24 cellular contexts compared by ENCODE assay signal in genomic region chr10:29229258-29229705, GRCh38. TPM values are rescaled to one million over a fixed set of nuclear protein-coding genes. Genes with fewer than 3 reads are reported as not detected.
"Had no signal": no experiment of that assay in that cellular context is flagged by ENCODE, and none has a peak within 500 bp of the region (broad histone marks: within the 10 kb centered on the region; RNA-seq: fewer than 3 reads in every experiment).

No MANE protein-coding gene starts in this region.

- H3K27ac ChIP-seq: coronary artery, esophagus muscularis mucosa, sigmoid colon, spleen, thoracic aorta, upper lobe of right lung had no signal

- DNase-seq: activated CD4-positive, CD25-positive, alpha-beta regulatory T cell treated with anti-CD3 and anti-CD28 coated beads, Interleukin-2, amount 50 U/mL, for 72 hours; activated CD8-positive, alpha-beta memory T cell treated with anti-CD3 and anti-CD28 coated beads for 24 hours; activated CD8-positive, alpha-beta memory T cell treated with anti-CD3 and anti-CD28 coated beads, Interleukin-2, amount 50 U/mL, for 48 hours; activated effector memory CD4-positive, alpha-beta T cell treated with Interleukin-2 at 50 U/mL for 16 hours; activated naive CD4-positive, alpha-beta T cell treated with anti-CD3 and anti-CD28 coated beads, Interleukin-2, amount 50 U/mL, for 16 hours; activated T-cell treated with anti-CD3 and anti-CD28 coated beads, Interleukin-2, amount 50 U/mL, for 48 hours; aorta; hypothalamus; naive thymus-derived CD4-positive, alpha-beta T cell; sigmoid colon; spleen; stimulated activated naive B cell treated with anti-CD40 and anti-IgM and Interleukin-4, amounts not matched to agents 10 μg/mL and 1 μg/mL and 100 μg/mL, for 72 hours; T1000; upper lobe of right lung had no signal

- FAIRE-seq: keratinocyte had no signal

- H3K36me3 ChIP-seq: esophagus muscularis mucosa, sigmoid colon, spleen, thoracic aorta, upper lobe of right lung had no signal

- H3K9me3 ChIP-seq: esophagus muscularis mucosa, sigmoid colon, spleen, thoracic aorta, upper lobe of right lung had no signal

- H3K4me3 ChIP-seq: coronary artery, esophagus muscularis mucosa, sigmoid colon, spleen, thoracic aorta, upper lobe of right lung had no signal

- H3K4me1 ChIP-seq: esophagus muscularis mucosa, sigmoid colon, spleen, upper lobe of right lung had no signal

- H3K27me3 ChIP-seq: sigmoid colon, upper lobe of right lung had no signal

- ATAC-seq: left lobe of liver; naive thymus-derived CD4-positive, alpha-beta T cell; stimulated activated naive B cell treated with anti-CD40 and anti-IgM and Interleukin-4, amounts not matched to agents 10 μg/mL and 1 μg/mL and 100 μg/mL, for 72 hours; upper lobe of right lung had no signal

RNA-seq across cellular contexts. Expression of gene LYZL1, which starts 59.6 kb away (rescaled TPM):
- total RNA-seq: aorta; esophagus muscularis mucosa; fibroblast of villous mesenchyme; left lobe of liver; lung microvascular endothelial cell; mucosa of gallbladder; naive thymus-derived CD4-positive, alpha-beta T cell; renal cortical epithelial cell; sigmoid colon; spleen; T-helper 1 cell treated with Interleukin-12 subunit alpha and Interleukin-12 subunit beta and Interleukin-4 antibody, amounts not matched to agents 30 ng/mL and 1 ng/mL, for 36 hours; thoracic aorta; upper lobe of right lung had no signal
- polyA plus RNA-seq: aorta; keratinocyte; naive thymus-derived CD4-positive, alpha-beta T cell; sigmoid colon; spleen had no signal
